1 cellular context compared by ENCODE assay signal in genomic region chr4:102760645-102761477, GRCh38.
TF ChIP-seq lines count a peak whose summit lies in the region.

Gene MANBA, minus strand, starts transcription at chr4:102760968. Its CDS starts 74 bp downstream, at chr4:102760894.

TF ChIP-seq in HEK293, 187 proteins besides CTCF, POLR2A, EP300 and RAD21 (continued from another document):
- TF ChIP-seq KLF1 (tag by site-specific recombination; IDR thresholded peaks at IDR 0.05), result peak; percentile 77
- no peak for TF ChIP-seq ZNF138 (tag by site-specific recombination; IDR thresholded peaks at IDR 0.05; ENCODE audit: borderline replicate concordance)
- TF ChIP-seq ZNF510 (tag by site-specific recombination; IDR thresholded peaks at IDR 0.05; ENCODE audit: insufficient replicate concordance), result no peak
- TF ChIP-seq ZNF501 (tag by site-specific recombination; IDR thresholded peaks at IDR 0.05), result peak; percentile 78; the same call in 1 of the 2 replicates
- TF ChIP-seq ZBTB48 (tag by site-specific recombination; IDR thresholded peaks at IDR 0.05), result peak; percentile 97
- no peak for TF ChIP-seq ZNF174 (tag by site-specific recombination; IDR thresholded peaks at IDR 0.05)
- peak; percentile 94 for TF ChIP-seq ZBTB8A (tag by site-specific recombination; IDR thresholded peaks at IDR 0.05)
- TF ChIP-seq ZNF18 (tag by site-specific recombination; IDR thresholded peaks at IDR 0.05), result no peak
- TF ChIP-seq ZEB2 (tag by site-specific recombination; IDR thresholded peaks at IDR 0.05), result peak; percentile 75
- no peak for TF ChIP-seq ZNF624 (tag by site-specific recombination; IDR thresholded peaks at IDR 0.05)
- TF ChIP-seq ZNF132 (tag by site-specific recombination; IDR thresholded peaks at IDR 0.05; ENCODE audit: borderline replicate concordance), result no peak
- peak; percentile 88 for TF ChIP-seq ZBTB26 (tag by site-specific recombination; optimal IDR thresholded peaks at IDR 0.05)
- no peak for TF ChIP-seq ZNF76 (tag by site-specific recombination; IDR thresholded peaks at IDR 0.05; ENCODE audit: borderline replicate concordance, low read depth)
- TF ChIP-seq REPIN1 (tag by site-specific recombination; IDR thresholded peaks at IDR 0.05; ENCODE audit: low read depth), result no peak
- TF ChIP-seq ZSCAN30 (tag by site-specific recombination; IDR thresholded peaks at IDR 0.05), result 0 out of 2 replicates have a peak, but pooled peaks have one; percentile 22
- TF ChIP-seq KLF7 (tag by site-specific recombination; IDR thresholded peaks at IDR 0.05; ENCODE audit: borderline replicate concordance), result no peak; the same call in 1 of the 2 replicates
- no peak for TF ChIP-seq ZNF560 (tag by site-specific recombination; IDR thresholded peaks at IDR 0.05; ENCODE audit: borderline replicate concordance)
- TF ChIP-seq ZNF394 (tag by site-specific recombination; IDR thresholded peaks at IDR 0.05; ENCODE audit: borderline replicate concordance), result peak; percentile 84; the same call in 1 of the 2 replicates
- no peak for TF ChIP-seq ZNF10 (tag by site-specific recombination; IDR thresholded peaks at IDR 0.05)
- TF ChIP-seq SETDB1 (IDR thresholded peaks at IDR 0.05; ENCODE audit: insufficient read length, low read length), result no peak
- TF ChIP-seq ZNF518A (tag by site-specific recombination; conservative IDR thresholded peaks at IDR 0.05; ENCODE audit: low read depth), result no peak
- TF ChIP-seq SCRT2 (tag by site-specific recombination; IDR thresholded peaks at IDR 0.05), result no peak
- 0 out of 2 replicates have a peak, but pooled peaks have one; percentile 35 for TF ChIP-seq ZNF391 (tag by site-specific recombination; IDR thresholded peaks at IDR 0.05; ENCODE audit: borderline replicate concordance, low read depth)
- TF ChIP-seq ZNF639 (tag by site-specific recombination; IDR thresholded peaks at IDR 0.05), result no peak
- TF ChIP-seq KLF16 (tag by site-specific recombination; IDR thresholded peaks at IDR 0.05), result peak; percentile 74
- TF ChIP-seq ZIC2 (tag by site-specific recombination; IDR thresholded peaks at IDR 0.05), result peak; percentile 42
- no peak for TF ChIP-seq ZNF211 (tag by site-specific recombination; IDR thresholded peaks at IDR 0.05; ENCODE audit: low read depth)
- peak; percentile 91 for TF ChIP-seq GLIS2 (tag by site-specific recombination; IDR thresholded peaks at IDR 0.05)
- TF ChIP-seq ZNF214 (tag by site-specific recombination; IDR thresholded peaks at IDR 0.05; ENCODE audit: borderline replicate concordance), result no peak
- no peak for TF ChIP-seq ZNF529 (tag by site-specific recombination; IDR thresholded peaks at IDR 0.05; ENCODE audit: insufficient replicate concordance)
- peak; percentile 56; the same call in 1 of the 2 replicates for TF ChIP-seq GLIS1 (tag by site-specific recombination; IDR thresholded peaks at IDR 0.05)
- TF ChIP-seq ZNF239 (tag by site-specific recombination; IDR thresholded peaks at IDR 0.05), result no peak
- no peak for TF ChIP-seq ZNF670 (tag by site-specific recombination; IDR thresholded peaks at IDR 0.05; ENCODE audit: low read depth)
- TF ChIP-seq ZBTB7A (tag by site-specific recombination; IDR thresholded peaks at IDR 0.05; ENCODE audit: low read depth), result no peak
- no peak for TF ChIP-seq ZFHX2 (tag by site-specific recombination; conservative IDR thresholded peaks at IDR 0.05)
- TF ChIP-seq ZNF837 (tag by site-specific recombination; IDR thresholded peaks at IDR 0.05), result no peak
- no peak for TF ChIP-seq BCL6B (tag by site-specific recombination; IDR thresholded peaks at IDR 0.05)
- TF ChIP-seq ZNF513 (tag by site-specific recombination; IDR thresholded peaks at IDR 0.05), result no peak
- peak; percentile 86 for TF ChIP-seq KLF10 (tag by site-specific recombination; IDR thresholded peaks at IDR 0.05)
- TF ChIP-seq ZNF596 (tag by site-specific recombination; IDR thresholded peaks at IDR 0.05), result no peak
- TF ChIP-seq ZNF776 (tag by site-specific recombination; IDR thresholded peaks at IDR 0.05; ENCODE audit: borderline replicate concordance), result no peak
